ENCODE assay signal across 30 cellular contexts in the genomic region with DNA sequence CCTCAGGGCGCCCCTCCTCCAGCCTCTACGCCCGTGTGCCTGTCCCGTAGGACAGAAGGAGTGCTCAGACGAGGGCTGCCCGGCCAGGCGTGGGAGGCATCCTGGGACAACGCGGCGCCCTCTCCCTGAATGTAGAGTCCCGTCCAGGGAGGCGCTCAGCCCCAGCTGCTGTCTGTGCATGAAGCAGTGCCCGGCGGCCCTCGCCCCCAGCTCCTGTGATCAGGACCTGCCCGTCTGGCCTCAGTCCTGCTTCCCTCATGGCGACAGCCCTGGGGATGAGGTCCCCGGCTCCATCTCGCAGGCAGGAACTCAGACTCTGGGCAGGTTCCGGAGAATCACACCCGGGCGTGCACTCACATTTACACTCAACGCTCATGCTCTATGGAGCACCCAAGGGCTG. TPM values are rescaled to one million over a fixed set of nuclear protein-coding genes. Genes with fewer than 3 reads are reported as not detected.
DNase-seq lines count a peak whose midpoint lies in the region; ATAC-seq, FAIRE-seq and TF ChIP-seq lines count a peak whose summit lies in the region.
"Had no signal": no experiment of that assay in that cellular context is flagged by ENCODE, and none has a peak within 500 bp of the region (broad histone marks: within the 10 kb centered on the region; RNA-seq: fewer than 3 reads in every experiment).

No MANE protein-coding gene starts in this region.

- intact Hi-C loops in Right ventricle myocardium inferior (cut with DNase I): no loop called here
- intact Hi-C loops in Panc1 (cut with micrococcal nuclease; ENCODE audit: unreplicated experiment): no loop called here
- intact Hi-C loops in kidney (cut with DNase I): no loop called here

- H3K27ac ChIP-seq in right atrium auricular region (no peak overlapping the region), GM23338 (ENCODE audit: low read depth) (no peak overlapping the region), Panc1 (ENCODE audit: low read length) (no peak overlapping the region), kidney (ENCODE audit: low read depth in 2 of 2, low read length in 2 of 2) (no peak overlapping the region)
- H3K27ac ChIP-seq: 22Rv1; A549; BLaER1 treated with 17β-estradiol and CSF1 and Interleukin-3, amounts not matched to agents 10 nM and 100 nM; C4-2B had no signal

- H3K9me3 ChIP-seq in right atrium auricular region (no peaks in the 10 kb centered on the region), Panc1 (ENCODE audit: control insufficient read depth, insufficient read depth, low read depth, low read length) (no peaks in the 10 kb centered on the region), kidney (ENCODE audit: control insufficient read depth in 1 of 2, low read length in 2 of 2) (no peaks in the 10 kb centered on the region)
- H3K9me3 ChIP-seq: A549; BLaER1 treated with 17β-estradiol and CSF1 and Interleukin-3, amounts not matched to agents 10 nM and 100 nM had no signal

- POLR2A ChIA-PET in Panc1 (lab: Charles Lee): no interaction called here

- no peak overlapping the region for H3K9ac ChIP-seq in kidney (ENCODE audit: low read length in 2 of 2)
- H3K9ac ChIP-seq: BLaER1 treated with 17β-estradiol and CSF1 and Interleukin-3, amounts not matched to agents 10 nM and 100 nM had no signal

- H3K9me3 Mint-ChIP-seq in GM23338: no peaks in the 10 kb centered on the region
- H3K9me3 Mint-ChIP-seq: CD4-positive, alpha-beta T cell; CD8-positive, alpha-beta T cell had no signal

- no peak overlapping the region for H3K4me3 Mint-ChIP-seq in GM23338
- H3K4me3 Mint-ChIP-seq: B cell; CD4-positive, alpha-beta T cell; CD8-positive, alpha-beta T cell had no signal

- H3K4me1 ChIP-seq in right atrium auricular region (no peaks in the 10 kb centered on the region), GM23338 (ENCODE audit: insufficient read depth) (no peaks in the 10 kb centered on the region), Panc1 (ENCODE audit: control insufficient read depth, insufficient read depth, low read length) (no peaks in the 10 kb centered on the region), kidney (ENCODE audit: control insufficient read depth in 1 of 2, insufficient read depth in 1 of 2, low read depth in 1 of 2, low read length in 2 of 2) (no peaks in the 10 kb centered on the region)
- H3K4me1 ChIP-seq: A549, Caco-2 had no signal

- H3K27me3 ChIP-seq in right atrium auricular region (no peaks in the 10 kb centered on the region), GM23338 (ENCODE audit: insufficient read depth) (no peaks in the 10 kb centered on the region), Panc1 (ENCODE audit: control insufficient read depth, insufficient read depth, low read length) (no peaks in the 10 kb centered on the region)
- H3K27me3 ChIP-seq: BLaER1 treated with 17β-estradiol and CSF1 and Interleukin-3, amounts not matched to agents 10 nM and 100 nM had no signal

- H3K4me2 ChIP-seq in GM23338: no peak overlapping the region
- H3K4me2 ChIP-seq: A549; BLaER1 treated with 17β-estradiol and CSF1 and Interleukin-3, amounts not matched to agents 10 nM and 100 nM had no signal

- H2AFZ ChIP-seq in GM23338: no peak overlapping the region

- H3F3A ChIP-seq in GM23338 (replicated peaks; ENCODE audit: low read depth): 0 out of 2 replicates have a peak, but pooled peaks cover 3% of the 10 kb centered on the region

- H3K4me1 Mint-ChIP-seq in GM23338: no peaks in the 10 kb centered on the region
- H3K4me1 Mint-ChIP-seq: B cell had no signal

- TF ChIP-seq CTCF in right atrium auricular region (IDR thresholded peaks at IDR 0.05) (no peak), GM23338 (conservative IDR thresholded peaks at IDR 0.05; ENCODE audit: low read depth in 2 of 2) (no peak), Panc1 (IDR thresholded peaks at IDR 0.05) (no peak), kidney (IDR thresholded peaks at IDR 0.05; ENCODE audit: borderline replicate concordance, extremely low read depth, insufficient read depth) (no peak)

- no TSS peak for BruUV-seq in Panc1 (replicated peaks; lab: Mats Ljungman, UMichigan)

- no peaks in the 10 kb centered on the region for H4K20me1 ChIP-seq in GM23338 (replicated peaks; ENCODE audit: insufficient read depth)

- peaks cover 4% of the 10 kb centered on the region; the same call in 1 of the 2 replicates for H3K9me2 ChIP-seq in GM23338 (ENCODE audit: insufficient read depth)

- in situ Hi-C loops in Panc1 (cut with HindIII; ENCODE audit: low pct_unique_long_range_greater_than_20kb, low sequenced_read_pairs): no loop called here

- H3K36me3 ChIP-seq in right atrium auricular region: no peaks in the 10 kb centered on the region
- H3K36me3 ChIP-seq in GM23338 (ENCODE audit: insufficient read depth): no peaks in the 10 kb centered on the region
- no peaks in the 10 kb centered on the region for H3K36me3 ChIP-seq in Panc1 (ENCODE audit: control insufficient read depth, insufficient read depth, low read length)
- H3K36me3 ChIP-seq in kidney (ENCODE audit: control insufficient read depth in 1 of 2, insufficient read depth in 2 of 2, low read length in 2 of 2): no peaks in the 10 kb centered on the region
- H3K36me3 ChIP-seq: BLaER1 treated with 17β-estradiol and CSF1 and Interleukin-3, amounts not matched to agents 10 nM and 100 nM had no signal

- CTCF ChIA-PET in Panc1 (lab: Charles Lee): interaction anchor here (0.7 kb wide), 1 partner anchor 668 kb away, joined by 3 read pairs; no protein-coding TSS in a partner anchor

- DNase-seq in Right ventricle myocardium inferior (ENCODE audit: missing footprints) (peak; percentile 54), right atrium auricular region (ENCODE audit: low spot score) (no peak), GM23338 (ENCODE audit: low spot score) (no peak), Panc1 (ENCODE audit: low read depth, low spot score) (no peak), kidney (peak; percentile 75), D341Med (ENCODE audit: low spot score) (no peak), frontal cortex (ENCODE audit: low spot score in 2 of 2) (no peak), GDM1 (lab: John Stamatoyannopoulos, UW) (no peak)
- DNase-seq: AML-193; Caco-2; Calu3; CD4-positive, alpha-beta T cell; DMS 273 treated with DMSO at 0.1 percent for 48 hours; DMS153; DMS53; DMS79; DND-41; EL; GF-D8 had no signal

- H3K27ac Mint-ChIP-seq in GM23338: no peak overlapping the region
- H3K27ac Mint-ChIP-seq: B cell; CD4-positive, alpha-beta T cell; CD8-positive, alpha-beta T cell had no signal

- FAIRE-seq in kidney (lab: Jason Lieb, UNC): no peak
- FAIRE-seq in frontal cortex (lab: Jason Lieb, UNC): no peak
- FAIRE-seq: A549, GM12891 had no signal

- H3K79me2 ChIP-seq in GM23338 (replicated peaks; ENCODE audit: insufficient read depth): no peaks in the 10 kb centered on the region

- H3K4me3 ChIP-seq in right atrium auricular region (no peak overlapping the region), GM23338 (no peak overlapping the region), Panc1 (ENCODE audit: low read depth in 2 of 2, low read length in 2 of 2) (no peak overlapping the region), kidney (ENCODE audit: low read length in 2 of 2) (no peak overlapping the region)
- H3K4me3 ChIP-seq: A549; BLaER1 treated with 17β-estradiol and CSF1 and Interleukin-3, amounts not matched to agents 10 nM and 100 nM had no signal

- peaks cover 2% of the 10 kb centered on the region for H3K27me3 Mint-ChIP-seq in GM23338 (ENCODE audit: insufficient read depth, low read depth, poor library complexity)
- H3K27me3 Mint-ChIP-seq: B cell; CD4-positive, alpha-beta T cell had no signal

- no peaks in the 10 kb centered on the region for H3K36me3 Mint-ChIP-seq in GM23338 (ENCODE audit: low read depth)
- H3K36me3 Mint-ChIP-seq: CD8-positive, alpha-beta T cell had no signal

- ATAC-seq in Right ventricle myocardium inferior (no peak), GM23338 (peak; percentile 20), Panc1 (peak; percentile 27)
- ATAC-seq: CD8-positive, alpha-beta T cell had no signal

TF ChIP-seq in GM23338, 12 proteins besides CTCF, POLR2A, EP300 and RAD21:
- TF ChIP-seq EZH2 (IDR thresholded peaks at IDR 0.05; ENCODE audit: low read depth, unreplicated experiment) (no peak), ZNF331 (CRISPR knock-in tag; IDR thresholded peaks at IDR 0.05; ENCODE audit: low read depth) (no peak)

RNA-seq across cellular contexts. Expression of gene UTF1, which starts 24.9 kb away (rescaled TPM):
- not detected for total RNA-seq in Right ventricle myocardium inferior
- total RNA-seq in right atrium auricular region: not detected
- 7.7 and 12.2 TPM in 2 replicates for total RNA-seq in GM23338 (2014; rRNA removed; shearing (Covaris generic))
- 51.4 and 55.7 TPM in 2 replicates for polyA plus RNA-seq in GM23338 (2016; fragmentation: Nextera tagmentation; extraction: Ambion mirVana)
- total RNA-seq in Panc1 (2021; ENCODE audit: unreplicated experiment): not detected
- not detected for polyA plus RNA-seq in Panc1 (2012; ENCODE audit: insufficient read length)
- not detected for total RNA-seq in kidney
- not detected for polyA plus RNA-seq in kidney (ENCODE audit: insufficient read depth, low read depth, low replicate concordance)
- total RNA-seq in frontal cortex: not detected
- total RNA-seq: A172; Caco-2; Calu3; CD4-positive, alpha-beta T cell; CD8-positive, alpha-beta T cell; Daoy; G401 had no signal
- polyA plus RNA-seq: A549, BJ had no signal

RNA-seq across cellular contexts. Expression of gene VENTX, which starts 32.5 kb away (rescaled TPM):
- total RNA-seq in Right ventricle myocardium inferior (0.54 TPM), right atrium auricular region (under 1 TPM; 0.44 to 0.63 TPM), Panc1 (2021; ENCODE audit: unreplicated experiment) (not detected), kidney (3.3 TPM), frontal cortex (not detected)
- total RNA-seq in GM23338 (2014; rRNA removed; shearing (Covaris generic)): 6.3 and 8.1 TPM in 2 replicates
- polyA plus RNA-seq in GM23338 (2016; fragmentation: Nextera tagmentation; extraction: Ambion mirVana) (4.8 and 5.1 TPM in 2 replicates), kidney (ENCODE audit: insufficient read depth, low read depth, low replicate concordance) (0.39 TPM)
- polyA plus RNA-seq in Panc1 (2012; ENCODE audit: insufficient read length): not detected
- total RNA-seq: A172; B cell; Caco-2; Calu3; CD8-positive, alpha-beta T cell; Daoy; G401 had no signal
- polyA plus RNA-seq: A549, BJ had no signal

RNA-seq across cellular contexts. Expression of gene KNDC1, which starts 45.1 kb away (rescaled TPM):
- not detected for total RNA-seq in Right ventricle myocardium inferior
- 1 to 10 TPM in 1 of 2 donors, under 1 TPM in 1; 0.59 to 1.8 TPM for total RNA-seq in right atrium auricular region
- 8.2 and 16.0 TPM in 2 replicates for total RNA-seq in GM23338 (2014; rRNA removed; shearing (Covaris generic))
- polyA plus RNA-seq in GM23338 (2016; fragmentation: Nextera tagmentation; extraction: Ambion mirVana): 1.8 and 1.9 TPM in 2 replicates
- 2.6 TPM for total RNA-seq in Panc1 (2021; ENCODE audit: unreplicated experiment)
- polyA plus RNA-seq in Panc1 (2012; ENCODE audit: insufficient read length): 8.2 TPM
- 8.7 TPM for total RNA-seq in kidney
- 0.43 TPM for polyA plus RNA-seq in kidney (ENCODE audit: insufficient read depth, low read depth, low replicate concordance)
- total RNA-seq in frontal cortex: 8.2 TPM
- total RNA-seq: CD4-positive, alpha-beta T cell; CD8-positive, alpha-beta T cell; Daoy had no signal

Comparison
In these comparisons a context has a peak if more than half of its experiments do, and no peak if none do; other contexts are left out.
1. DNase-seq: peak in Right ventricle myocardium inferior (single experiment) and kidney (single experiment); none in right atrium auricular region (single experiment), GM23338 (single experiment), Panc1 (single experiment), D341Med (single experiment), frontal cortex (0 of 2) and GDM1 (single experiment).